In genomic region chr15:22572152-22572735, GRCh38 we compare ENCODE assay signal across 7 cellular contexts.
DNase-seq lines count a peak whose midpoint lies in the region; ATAC-seq and TF ChIP-seq lines count a peak whose summit lies in the region.
"Not testable (repeated sequence)": the region's sequence is repeated elsewhere in the genome, so short reads cannot be mapped to it uniquely, and the experiment has no call there.

No MANE protein-coding gene starts in this region.

- H3K27ac Mint-ChIP-seq in WTC11, result peak overlapping the region; percentile 49; the same call in 1 of the 2 replicates
- not testable (repeated sequence) for H3K27ac Mint-ChIP-seq in stimulated activated naive B cell treated with anti-CD40 and anti-IgM and Interleukin-4, amounts not matched to agents 10 μg/mL and 1 μg/mL and 100 μg/mL, for 72 hours

- CTCF ChIA-PET in WTC11 (lab: Charles Lee), result not testable (repeated sequence)

- DNase-seq in Ammon's horn (ENCODE audit: low spot score), result peak; percentile 3
- not testable (repeated sequence) for DNase-seq in WTC11 (ENCODE audit: low spot score); stimulated activated naive B cell treated with anti-CD40 and anti-IgM and Interleukin-4, amounts not matched to agents 10 μg/mL and 1 μg/mL and 100 μg/mL, for 72 hours
- peak; percentile 31 for DNase-seq in iris pigment epithelial cell (ENCODE audit: low read depth)

- H3K4me3 Mint-ChIP-seq in WTC11, result not testable (repeated sequence)
- peak overlapping the region in 1 of 2 donors; percentile 8 for H3K4me3 Mint-ChIP-seq in stimulated activated naive B cell treated with anti-CD40 and anti-IgM and Interleukin-4, amounts not matched to agents 10 μg/mL and 1 μg/mL and 100 μg/mL, for 72 hours

- H3K4me1 Mint-ChIP-seq in WTC11; stimulated activated naive B cell treated with anti-CD40 and anti-IgM and Interleukin-4, amounts not matched to agents 10 μg/mL and 1 μg/mL and 100 μg/mL, for 72 hours: not testable (repeated sequence)

- not testable (repeated sequence) for H3K9me3 Mint-ChIP-seq in WTC11; stimulated activated naive B cell treated with anti-CD40 and anti-IgM and Interleukin-4, amounts not matched to agents 10 μg/mL and 1 μg/mL and 100 μg/mL, for 72 hours

- H3K27me3 Mint-ChIP-seq in WTC11 (ENCODE audit: low read depth); stimulated activated naive B cell treated with anti-CD40 and anti-IgM and Interleukin-4, amounts not matched to agents 10 μg/mL and 1 μg/mL and 100 μg/mL, for 72 hours: not testable (repeated sequence)

- TF ChIP-seq CTCF in WTC11 (IDR thresholded peaks at IDR 0.05), result not testable (repeated sequence)

- peaks cover 10% of the 10 kb centered on the region for H3K36me3 Mint-ChIP-seq in WTC11
- H3K36me3 Mint-ChIP-seq in stimulated activated naive B cell treated with anti-CD40 and anti-IgM and Interleukin-4, amounts not matched to agents 10 μg/mL and 1 μg/mL and 100 μg/mL, for 72 hours, result not testable (repeated sequence)

- peak; percentile 60 for ATAC-seq in GM18502 (IDR thresholded peaks at IDR 0.05; ENCODE audit: poor library complexity, unreplicated experiment)
- peak; percentile 62 for ATAC-seq in GM19463 (IDR thresholded peaks at IDR 0.05; ENCODE audit: unreplicated experiment)
- peak; percentile 70 for ATAC-seq in HG02852 (IDR thresholded peaks at IDR 0.05; ENCODE audit: unreplicated experiment)
- ATAC-seq in WTC11, result not testable (repeated sequence)
- peak; percentile 81 for ATAC-seq in stimulated activated naive B cell treated with anti-CD40 and anti-IgM and Interleukin-4, amounts not matched to agents 10 μg/mL and 1 μg/mL and 100 μg/mL, for 72 hours (replicated peaks)

- POLR2A ChIA-PET in WTC11 (lab: Charles Lee), result not testable (repeated sequence)
